Comparison of ENCODE assay signal across 25 cellular contexts in genomic region chr1:160605205-160605604, GRCh38. TPM values are rescaled to one million over a fixed set of nuclear protein-coding genes. Genes with fewer than 3 reads are reported as not detected.
DNase-seq lines count a peak whose midpoint lies in the region; ATAC-seq and TF ChIP-seq lines count a peak whose summit lies in the region.
"Had no signal": no experiment of that assay in that cellular context is flagged by ENCODE, and none has a peak within 500 bp of the region (broad histone marks: within the 10 kb centered on the region; RNA-seq: fewer than 3 reads in every experiment).

No MANE protein-coding gene starts in this region.

- H4K8ac ChIP-seq in mesendoderm (ENCODE audit: low read depth, low read length): no peak overlapping the region

- no peaks in the 10 kb centered on the region for H3K36me3 ChIP-seq in mesendoderm (ENCODE audit: control insufficient read depth, insufficient read depth, low read length)
- H3K36me3 ChIP-seq: brain microvascular endothelial cell, gastroesophageal sphincter, thoracic aorta had no signal

- peak; percentile 25 for TF ChIP-seq CTCF in GM12865 (IDR thresholded peaks at IDR 0.05; ENCODE audit: insufficient read depth, low read depth, low read length, missing control alignments)

- peaks cover 34% of the 10 kb centered on the region for H3K9me3 Mint-ChIP-seq in activated T-cell treated with anti-CD3 and anti-CD28 coated beads, Interleukin-2, amount 50 U/mL, for 24 hours
- peaks cover 13% of the 10 kb centered on the region for H3K9me3 Mint-ChIP-seq in activated T-helper 17 cell treated with anti-CD3 and anti-CD28 coated beads, Interleukin-2, amount 50 U/mL, for 72 hours

- H2BK5ac ChIP-seq in mesendoderm (ENCODE audit: low read length): no peak overlapping the region

- no peak overlapping the region for H2BK15ac ChIP-seq in mesendoderm (replicated peaks; ENCODE audit: low read depth)

- no peak overlapping the region for H3K4me3 Mint-ChIP-seq in activated T-cell treated with anti-CD3 and anti-CD28 coated beads, Interleukin-2, amount 50 U/mL, for 24 hours
- peak overlapping the region; percentile 80 for H3K4me3 Mint-ChIP-seq in activated T-helper 17 cell treated with anti-CD3 and anti-CD28 coated beads, Interleukin-2, amount 50 U/mL, for 72 hours
- H3K4me3 Mint-ChIP-seq: mesothelial cell of epicardium had no signal

- H3K4me1 ChIP-seq in mesendoderm (ENCODE audit: control insufficient read depth, low read depth, low read length): peaks cover 2% of the 10 kb centered on the region
- H3K4me1 ChIP-seq: gastroesophageal sphincter had no signal

- no peak overlapping the region for H2BK120ac ChIP-seq in mesendoderm (ENCODE audit: low read depth, low read length)

- no peak overlapping the region for H3K56ac ChIP-seq in mesendoderm (ENCODE audit: low read length)

- DNase-seq in activated T-cell treated with anti-CD3 and anti-CD28 coated beads, Interleukin-2, amount 50 U/mL, for 24 hours: no peak
- DNase-seq in activated T-cell treated with anti-CD3 and anti-CD28 coated beads, Interleukin-2, amount 50 U/mL, for 1 hour: no peak
- DNase-seq in GM12865 (ENCODE audit: low read depth) (peak; percentile 79), mesendoderm (peak; percentile 28), NCI-H510A treated with DMSO at 0.1 percent for 48 hours (lab: John Stamatoyannopoulos, UW) (no peak)
- no peak for DNase-seq in activated CD4-positive, CD25-positive, alpha-beta regulatory T cell treated with anti-CD3 and anti-CD28 coated beads, Interleukin-2, amount 50 U/mL, for 72 hours
- DNase-seq: brain microvascular endothelial cell; left ventricle myocardium superior; naive thymus-derived CD4-positive, alpha-beta T cell; NCI-H2081; NCI-H345; NCI-H774; stimulated activated CD4-positive, alpha-beta T cell treated with anti-CD3 and anti-CD28 coated beads, Interleukin-2, amount 100 ng/mL, for 24 hours had no signal

- ATAC-seq in activated T-helper 17 cell treated with anti-CD3 and anti-CD28 coated beads, Interleukin-2, amount 50 U/mL, for 72 hours (replicated peaks): no peak
- no peak for ATAC-seq in HG02981 (IDR thresholded peaks at IDR 0.05; ENCODE audit: unreplicated experiment)
- ATAC-seq: gastroesophageal sphincter; left ventricle myocardium superior; naive thymus-derived CD4-positive, alpha-beta T cell had no signal

- H2AK5ac ChIP-seq in mesendoderm (ENCODE audit: low read length): no peak overlapping the region

- H3K4me3 ChIP-seq in GM12865 (ENCODE audit: low read depth, low read length) (no peak overlapping the region), mesendoderm (ENCODE audit: low read length) (no peak overlapping the region)
- H3K4me3 ChIP-seq: gastroesophageal sphincter, SK-N-MC, skin epidermis, thoracic aorta had no signal

- H3K9ac ChIP-seq in mesendoderm (ENCODE audit: low read length): no peak overlapping the region

- peaks cover 51% of the 10 kb centered on the region for H3K4me1 Mint-ChIP-seq in activated T-cell treated with anti-CD3 and anti-CD28 coated beads, Interleukin-2, amount 50 U/mL, for 24 hours (ENCODE audit: low read depth)
- H3K4me1 Mint-ChIP-seq in activated T-helper 17 cell treated with anti-CD3 and anti-CD28 coated beads, Interleukin-2, amount 50 U/mL, for 72 hours: peaks cover 40% of the 10 kb centered on the region
- H3K4me1 Mint-ChIP-seq: mesothelial cell of epicardium had no signal

- H3K79me1 ChIP-seq in mesendoderm (ENCODE audit: low read length): no peaks in the 10 kb centered on the region

- no peaks in the 10 kb centered on the region for H3K27me3 ChIP-seq in mesendoderm (ENCODE audit: insufficient read depth, low read length, poor library complexity)

- no peaks in the 10 kb centered on the region for H3K27me3 Mint-ChIP-seq in activated T-cell treated with anti-CD3 and anti-CD28 coated beads, Interleukin-2, amount 50 U/mL, for 24 hours
- H3K27me3 Mint-ChIP-seq in activated T-helper 17 cell treated with anti-CD3 and anti-CD28 coated beads, Interleukin-2, amount 50 U/mL, for 72 hours: no peaks in the 10 kb centered on the region
- H3K27me3 Mint-ChIP-seq: IgD-negative memory B cell; naive thymus-derived CD4-positive, alpha-beta T cell had no signal

- H3K23ac ChIP-seq in mesendoderm (ENCODE audit: low read length): no peak overlapping the region

- H3K27ac Mint-ChIP-seq in activated T-cell treated with anti-CD3 and anti-CD28 coated beads, Interleukin-2, amount 50 U/mL, for 24 hours: peak overlapping the region; percentile 90
- H3K27ac Mint-ChIP-seq in activated T-helper 17 cell treated with anti-CD3 and anti-CD28 coated beads, Interleukin-2, amount 50 U/mL, for 72 hours: peak overlapping the region; percentile 89
- H3K27ac Mint-ChIP-seq: IgD-negative memory B cell, mesothelial cell of epicardium had no signal

- no peak overlapping the region for H4K5ac ChIP-seq in mesendoderm (ENCODE audit: low read length)

- peaks cover 76% of the 10 kb centered on the region for H3K36me3 Mint-ChIP-seq in activated T-cell treated with anti-CD3 and anti-CD28 coated beads, Interleukin-2, amount 50 U/mL, for 24 hours (ENCODE audit: low read depth)
- H3K36me3 Mint-ChIP-seq in activated T-helper 17 cell treated with anti-CD3 and anti-CD28 coated beads, Interleukin-2, amount 50 U/mL, for 72 hours (ENCODE audit: low read depth): peaks cover 49% of the 10 kb centered on the region
- H3K36me3 Mint-ChIP-seq: mesothelial cell of epicardium had no signal

- H3K4ac ChIP-seq in mesendoderm (ENCODE audit: low read depth, low read length): no peak overlapping the region

- H3K79me2 ChIP-seq in mesendoderm (ENCODE audit: control insufficient read depth, insufficient read depth, low read length): no peaks in the 10 kb centered on the region

- H3K27ac ChIP-seq in mesendoderm (ENCODE audit: low read depth, low read length): no peak overlapping the region
- H3K27ac ChIP-seq: brain microvascular endothelial cell, C4-2B, gastroesophageal sphincter, SK-N-MC, thoracic aorta had no signal

- H3K18ac ChIP-seq in mesendoderm (ENCODE audit: low read length): peak overlapping the region; percentile 53

- no CpG with 5 or more reads among the region's 2 CpGs for WGBS in mesendoderm (ENCODE audit: extremely low coverage, insufficient coverage, low lambda C conversion rate)

- H3K4me2 ChIP-seq in mesendoderm (ENCODE audit: low read length): no peak overlapping the region

RNA-seq across cellular contexts. Expression of gene CD84, which starts 25.9 kb away (rescaled TPM):
- 10 to 100 TPM; 15.7 to 37.3 TPM for total RNA-seq in activated T-helper 17 cell treated with anti-CD3 and anti-CD28 coated beads, Interleukin-2, amount 50 U/mL, for 72 hours
- polyA plus RNA-seq in mesendoderm (2013, experiment 1 of 2): not detected
- polyA plus RNA-seq in mesendoderm (2013, experiment 2 of 2): not detected
- total RNA-seq: M059J, mesothelial cell of epicardium had no signal
- polyA plus RNA-seq: AG04450 had no signal

RNA-seq across cellular contexts. Expression of gene SLAMF1, which starts 41.6 kb away (rescaled TPM):
- total RNA-seq in activated T-helper 17 cell treated with anti-CD3 and anti-CD28 coated beads, Interleukin-2, amount 50 U/mL, for 72 hours: 100 to 1,000 TPM; 121 to 186 TPM
- 0.10 TPM for polyA plus RNA-seq in mesendoderm (2013, experiment 1 of 2)
- 0.11 TPM for polyA plus RNA-seq in mesendoderm (2013, experiment 2 of 2)
- total RNA-seq: M059J, mesothelial cell of epicardium, osteoblast had no signal
- polyA plus RNA-seq: AG04450 had no signal

Comparison
In these comparisons a context has a peak if more than half of its experiments do, and no peak if none do; other contexts are left out.
1. DNase-seq: peak in GM12865 (single experiment) and mesendoderm (single experiment); none in activated T-cell treated with anti-CD3 and anti-CD28 coated beads, Interleukin-2, amount 50 U/mL, for 24 hours (single experiment), activated T-cell treated with anti-CD3 and anti-CD28 coated beads, Interleukin-2, amount 50 U/mL, for 1 hour (single experiment), activated CD4-positive, CD25-positive, alpha-beta regulatory T cell treated with anti-CD3 and anti-CD28 coated beads, Interleukin-2, amount 50 U/mL, for 72 hours (single experiment) and NCI-H510A treated with DMSO at 0.1 percent for 48 hours (single experiment).